ENCODE assay signal across 8 cellular contexts in genomic region chr1:40363721-40364120, GRCh38.
DNase-seq lines count a peak whose midpoint lies in the region; ATAC-seq and TF ChIP-seq lines count a peak whose summit lies in the region.

No MANE protein-coding gene starts in this region.

- no peak overlapping the region for H3K27ac ChIP-seq in coronary artery

- in situ Hi-C loops in GM13976 (cut with MboI; ENCODE audit: low sequenced_read_pairs, unreplicated experiment) = no loop called here

- peak; percentile 24 for TF ChIP-seq CTCF in GM13976 (IDR thresholded peaks at IDR 0.05; ENCODE audit: borderline replicate concordance, control extremely low read depth, extremely low read depth, insufficient read depth, missing control alignments)
- no peak for TF ChIP-seq CTCF in epithelial cell of esophagus (IDR thresholded peaks at IDR 0.05; ENCODE audit: insufficient read depth, low read depth, low read length, missing control alignments)
- no peak for TF ChIP-seq CTCF in coronary artery (IDR thresholded peaks at IDR 0.05)

- DNase-seq in GM13976 (ENCODE audit: low spot score) (no peak), epithelial cell of esophagus (ENCODE audit: low read depth) (peak; percentile 60), GF-D8 (lab: John Stamatoyannopoulos, UW) (no peak), coronary artery (ENCODE audit: low spot score) (no peak), NCI-H1694 treated with DMSO at 0.1 percent for 48 hours (lab: John Stamatoyannopoulos, UW) (no peak), DMS153 treated with DMSO at 0.1 percent for 48 hours (lab: John Stamatoyannopoulos, UW; ENCODE audit: unreplicated experiment) (no peak)

- no peak overlapping the region for H3K4me3 ChIP-seq in epithelial cell of esophagus (ENCODE audit: low read length)
- no peak overlapping the region for H3K4me3 ChIP-seq in coronary artery

- ATAC-seq in GM21367 (IDR thresholded peaks at IDR 0.05; ENCODE audit: unreplicated experiment) (peak; percentile 77), HG03280 (IDR thresholded peaks at IDR 0.05; ENCODE audit: unreplicated experiment) (peak; percentile 86)
